Comparison of ENCODE assay signal across 16 cellular contexts in the genomic region with DNA sequence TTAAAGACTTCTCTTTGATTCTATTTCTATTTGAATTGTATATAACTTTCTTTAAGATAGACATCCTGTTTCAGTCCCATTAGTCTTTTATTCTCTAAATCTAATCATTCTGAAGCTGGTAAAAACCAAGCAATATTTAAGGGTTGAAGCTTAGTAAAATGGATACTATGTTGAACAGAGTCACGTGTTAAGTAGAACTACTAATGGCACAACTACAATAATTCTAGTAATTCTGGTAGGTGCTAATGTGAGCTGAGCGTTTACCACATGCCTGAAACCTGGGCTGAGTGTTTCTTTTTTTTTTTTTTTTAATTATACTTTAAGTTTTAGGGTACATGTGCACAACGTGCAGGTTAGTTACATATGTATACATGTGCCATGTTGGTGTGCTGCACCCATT. TPM values are rescaled to one million over a fixed set of nuclear protein-coding genes. Genes with fewer than 3 reads are reported as not detected.
DNase-seq lines count a peak whose midpoint lies in the region; ATAC-seq and TF ChIP-seq lines count a peak whose summit lies in the region.
"Had no signal": no experiment of that assay in that cellular context is flagged by ENCODE, and none has a peak within 500 bp of the region (broad histone marks: within the 10 kb centered on the region; RNA-seq: fewer than 3 reads in every experiment).

No MANE protein-coding gene starts in this region.

- H3K4me1 Mint-ChIP-seq in activated CD8-positive, alpha-beta T cell treated with anti-CD3 and anti-CD28 coated beads for 36 hours (ENCODE audit: low read depth): no peaks in the 10 kb centered on the region
- H3K4me1 Mint-ChIP-seq in activated CD8-positive, alpha-beta T cell treated with anti-CD3 and anti-CD28 coated beads, Interleukin-2, amount 10 ng/mL, durations not matched to agents 7 days and 5 days (ENCODE audit: low read depth): no peaks in the 10 kb centered on the region
- peaks cover 16% of the 10 kb centered on the region for H3K4me1 Mint-ChIP-seq in activated B cell treated with CpG ODN at 0.5 μM for 24 hours
- H3K4me1 Mint-ChIP-seq in activated CD4-positive, alpha-beta T cell treated with anti-CD3 and anti-CD28 coated beads for 36 hours: no peaks in the 10 kb centered on the region

- intact Hi-C loops in activated CD8-positive, alpha-beta T cell treated with anti-CD3 and anti-CD28 coated beads for 36 hours (cut with micrococcal nuclease): no loop called here
- intact Hi-C loops in activated B cell treated with CpG ODN at 0.5 μM for 24 hours (cut with micrococcal nuclease): no loop called here
- intact Hi-C loops in activated CD4-positive, alpha-beta T cell treated with anti-CD3 and anti-CD28 coated beads for 36 hours (cut with DNase I, micrococcal nuclease): no loop called here

- no peak for DNase-seq in activated CD8-positive, alpha-beta T cell treated with anti-CD3 and anti-CD28 coated beads for 36 hours
- DNase-seq in activated CD8-positive, alpha-beta T cell treated with anti-CD3 and anti-CD28 coated beads, Interleukin-2, amount 10 ng/mL, durations not matched to agents 7 days and 5 days: no peak
- no peak for DNase-seq in activated B cell treated with CpG ODN at 0.5 μM for 24 hours
- no peak for DNase-seq in NCI-H1417 (lab: John Stamatoyannopoulos, UW)
- no peak for DNase-seq in epidermal melanocyte (ENCODE audit: insufficient read length, low spot score)
- DNase-seq in activated CD4-positive, alpha-beta T cell treated with anti-CD3 and anti-CD28 coated beads for 36 hours: no peak
- DNase-seq: AML-193; Caco-2; CD4-positive, alpha-beta T cell; GDM1; HCEC 1CT had no signal

- H3K27ac Mint-ChIP-seq in activated CD8-positive, alpha-beta T cell treated with anti-CD3 and anti-CD28 coated beads for 36 hours: no peak overlapping the region
- no peak overlapping the region for H3K27ac Mint-ChIP-seq in activated CD8-positive, alpha-beta T cell treated with anti-CD3 and anti-CD28 coated beads, Interleukin-2, amount 10 ng/mL, durations not matched to agents 7 days and 5 days
- no peak overlapping the region for H3K27ac Mint-ChIP-seq in activated B cell treated with CpG ODN at 0.5 μM for 24 hours
- H3K27ac Mint-ChIP-seq in activated CD4-positive, alpha-beta T cell treated with anti-CD3 and anti-CD28 coated beads for 36 hours: no peak overlapping the region
- H3K27ac Mint-ChIP-seq: CD4-positive, alpha-beta T cell; GM23338 had no signal

- H3K9me3 Mint-ChIP-seq in activated CD8-positive, alpha-beta T cell treated with anti-CD3 and anti-CD28 coated beads for 36 hours: peaks cover 3% of the 10 kb centered on the region
- no peaks in the 10 kb centered on the region for H3K9me3 Mint-ChIP-seq in activated CD8-positive, alpha-beta T cell treated with anti-CD3 and anti-CD28 coated beads, Interleukin-2, amount 10 ng/mL, durations not matched to agents 7 days and 5 days (ENCODE audit: insufficient read depth)
- peaks cover 2% of the 10 kb centered on the region for H3K9me3 Mint-ChIP-seq in activated B cell treated with CpG ODN at 0.5 μM for 24 hours
- peaks cover 2% of the 10 kb centered on the region for H3K9me3 Mint-ChIP-seq in activated CD4-positive, alpha-beta T cell treated with anti-CD3 and anti-CD28 coated beads for 36 hours (ENCODE audit: low read depth)
- H3K9me3 Mint-ChIP-seq: CD4-positive, alpha-beta T cell had no signal

- peaks cover 9% of the 10 kb centered on the region for H3K27me3 Mint-ChIP-seq in activated CD8-positive, alpha-beta T cell treated with anti-CD3 and anti-CD28 coated beads for 36 hours
- H3K27me3 Mint-ChIP-seq in activated CD8-positive, alpha-beta T cell treated with anti-CD3 and anti-CD28 coated beads, Interleukin-2, amount 10 ng/mL, durations not matched to agents 7 days and 5 days (ENCODE audit: low read depth): peaks cover 15% of the 10 kb centered on the region
- H3K27me3 Mint-ChIP-seq in activated B cell treated with CpG ODN at 0.5 μM for 24 hours: no peaks in the 10 kb centered on the region
- H3K27me3 Mint-ChIP-seq in activated CD4-positive, alpha-beta T cell treated with anti-CD3 and anti-CD28 coated beads for 36 hours: peaks cover 2% of the 10 kb centered on the region
- H3K27me3 Mint-ChIP-seq: CD4-positive, alpha-beta T cell had no signal

- CTCF ChIA-PET in activated CD8-positive, alpha-beta T cell treated with anti-CD3 and anti-CD28 coated beads for 36 hours (lab: Charles Lee): no interaction called here
- CTCF ChIA-PET in activated CD8-positive, alpha-beta T cell treated with anti-CD3 and anti-CD28 coated beads, Interleukin-2, amount 10 ng/mL, durations not matched to agents 7 days and 5 days (lab: Charles Lee): no interaction called here
- CTCF ChIA-PET in activated B cell treated with CpG ODN at 0.5 μM for 24 hours (lab: Charles Lee): no interaction called here
- CTCF ChIA-PET in activated CD4-positive, alpha-beta T cell treated with anti-CD3 and anti-CD28 coated beads for 36 hours (lab: Charles Lee): no interaction called here

- no peak overlapping the region for H3K4me3 Mint-ChIP-seq in activated CD8-positive, alpha-beta T cell treated with anti-CD3 and anti-CD28 coated beads for 36 hours
- H3K4me3 Mint-ChIP-seq in activated CD8-positive, alpha-beta T cell treated with anti-CD3 and anti-CD28 coated beads, Interleukin-2, amount 10 ng/mL, durations not matched to agents 7 days and 5 days: no peak overlapping the region
- H3K4me3 Mint-ChIP-seq in activated B cell treated with CpG ODN at 0.5 μM for 24 hours: no peak overlapping the region
- H3K4me3 Mint-ChIP-seq in activated CD4-positive, alpha-beta T cell treated with anti-CD3 and anti-CD28 coated beads for 36 hours: no peak overlapping the region
- H3K4me3 Mint-ChIP-seq: CD4-positive, alpha-beta T cell; GM23338 had no signal

- H3K36me3 Mint-ChIP-seq in activated CD8-positive, alpha-beta T cell treated with anti-CD3 and anti-CD28 coated beads for 36 hours (ENCODE audit: low read depth): peaks cover 1% of the 10 kb centered on the region
- H3K36me3 Mint-ChIP-seq in activated CD8-positive, alpha-beta T cell treated with anti-CD3 and anti-CD28 coated beads, Interleukin-2, amount 10 ng/mL, durations not matched to agents 7 days and 5 days (ENCODE audit: low read depth): peaks cover 4% of the 10 kb centered on the region
- no peaks in the 10 kb centered on the region for H3K36me3 Mint-ChIP-seq in activated B cell treated with CpG ODN at 0.5 μM for 24 hours (ENCODE audit: low read depth)
- H3K36me3 Mint-ChIP-seq in activated CD4-positive, alpha-beta T cell treated with anti-CD3 and anti-CD28 coated beads for 36 hours (ENCODE audit: low read depth): no peaks in the 10 kb centered on the region

- ATAC-seq in activated CD8-positive, alpha-beta T cell treated with anti-CD3 and anti-CD28 coated beads for 36 hours: peak; percentile 30
- ATAC-seq in activated CD8-positive, alpha-beta T cell treated with anti-CD3 and anti-CD28 coated beads, Interleukin-2, amount 10 ng/mL, durations not matched to agents 7 days and 5 days: no peak
- ATAC-seq in GM18519 (IDR thresholded peaks at IDR 0.05; ENCODE audit: low FRiP score, unreplicated experiment) (peak; percentile 69), HG02610 (IDR thresholded peaks at IDR 0.05; ENCODE audit: unreplicated experiment) (peak; percentile 69), activated B cell treated with CpG ODN at 0.5 μM for 24 hours (ENCODE audit: low read depth) (peak; percentile 45)
- ATAC-seq in activated CD4-positive, alpha-beta T cell treated with anti-CD3 and anti-CD28 coated beads for 36 hours: no peak
- ATAC-seq: A549, GM23338 had no signal

- no peak for TF ChIP-seq CTCF in activated CD8-positive, alpha-beta T cell treated with anti-CD3 and anti-CD28 coated beads for 36 hours (IDR thresholded peaks at IDR 0.05)
- TF ChIP-seq CTCF in activated B cell treated with CpG ODN at 0.5 μM for 24 hours (IDR thresholded peaks at IDR 0.05): no peak

- POLR2A ChIA-PET in activated CD8-positive, alpha-beta T cell treated with anti-CD3 and anti-CD28 coated beads for 36 hours (lab: Charles Lee): no interaction called here
- POLR2A ChIA-PET in activated CD8-positive, alpha-beta T cell treated with anti-CD3 and anti-CD28 coated beads, Interleukin-2, amount 10 ng/mL, durations not matched to agents 7 days and 5 days (lab: Charles Lee): no interaction called here
- POLR2A ChIA-PET in activated B cell treated with CpG ODN at 0.5 μM for 24 hours (lab: Charles Lee): interaction anchor here (1.0 to 2.2 kb wide), 3 partner anchors 10 to 23 kb away, joined by 3 to 16 read pairs (median 8); a partner anchor contains a TSS
- POLR2A ChIA-PET in activated CD4-positive, alpha-beta T cell treated with anti-CD3 and anti-CD28 coated beads for 36 hours (lab: Charles Lee): no interaction called here

RNA-seq across cellular contexts. Expression of a gene that starts 8.9 kb away (rescaled TPM):
- total RNA-seq in activated CD8-positive, alpha-beta T cell treated with anti-CD3 and anti-CD28 coated beads for 36 hours: 1 to 10 TPM; 3.1 to 3.5 TPM
- total RNA-seq in activated CD8-positive, alpha-beta T cell treated with anti-CD3 and anti-CD28 coated beads, Interleukin-2, amount 10 ng/mL, durations not matched to agents 7 days and 5 days: 1 to 10 TPM; 7.1 to 7.9 TPM
- 228 and 271 TPM in 2 replicates for total RNA-seq in activated B cell treated with CpG ODN at 0.5 μM for 24 hours
- total RNA-seq in activated CD4-positive, alpha-beta T cell treated with anti-CD3 and anti-CD28 coated beads for 36 hours: 1 to 10 TPM; 5.6 TPM
- total RNA-seq: HT-29 had no signal

Comparison
In these comparisons a context has a peak if more than half of its experiments do, and no peak if none do; other contexts are left out.
1. ATAC-seq: peak in activated CD8-positive, alpha-beta T cell treated with anti-CD3 and anti-CD28 coated beads for 36 hours (single experiment), GM18519 (single experiment), HG02610 (single experiment) and activated B cell treated with CpG ODN at 0.5 μM for 24 hours (single experiment); none in activated CD8-positive, alpha-beta T cell treated with anti-CD3 and anti-CD28 coated beads, Interleukin-2, amount 10 ng/mL, durations not matched to agents 7 days and 5 days (single experiment) and activated CD4-positive, alpha-beta T cell treated with anti-CD3 and anti-CD28 coated beads for 36 hours (single experiment).
2. RNA of a gene that starts 8.9 kb away (total RNA-seq): 228 to 271 TPM in activated B cell treated with CpG ODN at 0.5 μM for 24 hours; 7.1 to 7.9 TPM in activated CD8-positive, alpha-beta T cell treated with anti-CD3 and anti-CD28 coated beads, Interleukin-2, amount 10 ng/mL, durations not matched to agents 7 days and 5 days, 5.6 TPM in activated CD4-positive, alpha-beta T cell treated with anti-CD3 and anti-CD28 coated beads for 36 hours and 3.1 to 3.5 TPM in activated CD8-positive, alpha-beta T cell treated with anti-CD3 and anti-CD28 coated beads for 36 hours; every median in the first group is over 10 times any median in the second.